Comparison of ENCODE assay signal across 2 cellular contexts in the genomic region with DNA sequence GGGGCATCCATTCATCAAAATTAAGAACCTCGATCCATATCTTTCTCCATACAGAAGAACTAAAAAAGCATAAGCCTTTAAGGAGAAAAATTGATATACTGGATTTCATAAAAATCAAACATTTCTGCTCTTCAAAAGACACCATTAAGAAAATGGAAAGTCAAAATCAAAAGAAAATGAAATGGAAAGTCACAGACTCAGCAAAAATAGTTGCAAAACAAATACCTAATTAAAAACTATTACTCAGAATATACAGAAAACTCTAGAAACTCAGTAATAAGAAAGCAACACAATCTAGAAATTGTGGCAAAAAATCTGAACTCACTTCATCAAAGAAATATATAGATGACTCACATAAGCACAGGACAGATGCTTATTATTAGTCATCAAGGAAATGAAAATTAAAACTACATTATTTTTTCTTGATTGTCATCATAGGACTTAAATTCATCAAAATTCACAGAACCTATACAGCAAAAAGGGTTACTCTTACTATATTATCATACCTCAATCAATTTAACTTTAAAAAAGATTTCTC.
TF ChIP-seq lines count a peak whose summit lies in the region.

No MANE protein-coding gene starts in this region.

TF ChIP-seq in HepG2, 621 proteins besides CTCF, POLR2A, EP300 and RAD21:
- TF ChIP-seq ATF1 (CRISPR knock-in tag; IDR thresholded peaks at IDR 0.05) (no peak), ZNF331 (CRISPR knock-in tag; IDR thresholded peaks at IDR 0.05) (no peak), MAFF (IDR thresholded peaks at IDR 0.05; ENCODE audit: low read depth, low read length) (0 out of 2 replicates have a peak, but pooled peaks have one; percentile 19), MAFK (conservative IDR thresholded peaks at IDR 0.05 in 1 of 2, IDR thresholded peaks at IDR 0.05 in 1 of 2; ENCODE audit: low read length in 2 of 2) (peak in 1 of 2 experiments; percentile 47; a peak in 2 of 4 replicates), RFX1 (IDR thresholded peaks at IDR 0.05) (no peak), SP140L (CRISPR knock-in tag; IDR thresholded peaks at IDR 0.05; ENCODE audit: borderline replicate concordance) (no peak)
- TF ChIP-seq, protein P1, sequence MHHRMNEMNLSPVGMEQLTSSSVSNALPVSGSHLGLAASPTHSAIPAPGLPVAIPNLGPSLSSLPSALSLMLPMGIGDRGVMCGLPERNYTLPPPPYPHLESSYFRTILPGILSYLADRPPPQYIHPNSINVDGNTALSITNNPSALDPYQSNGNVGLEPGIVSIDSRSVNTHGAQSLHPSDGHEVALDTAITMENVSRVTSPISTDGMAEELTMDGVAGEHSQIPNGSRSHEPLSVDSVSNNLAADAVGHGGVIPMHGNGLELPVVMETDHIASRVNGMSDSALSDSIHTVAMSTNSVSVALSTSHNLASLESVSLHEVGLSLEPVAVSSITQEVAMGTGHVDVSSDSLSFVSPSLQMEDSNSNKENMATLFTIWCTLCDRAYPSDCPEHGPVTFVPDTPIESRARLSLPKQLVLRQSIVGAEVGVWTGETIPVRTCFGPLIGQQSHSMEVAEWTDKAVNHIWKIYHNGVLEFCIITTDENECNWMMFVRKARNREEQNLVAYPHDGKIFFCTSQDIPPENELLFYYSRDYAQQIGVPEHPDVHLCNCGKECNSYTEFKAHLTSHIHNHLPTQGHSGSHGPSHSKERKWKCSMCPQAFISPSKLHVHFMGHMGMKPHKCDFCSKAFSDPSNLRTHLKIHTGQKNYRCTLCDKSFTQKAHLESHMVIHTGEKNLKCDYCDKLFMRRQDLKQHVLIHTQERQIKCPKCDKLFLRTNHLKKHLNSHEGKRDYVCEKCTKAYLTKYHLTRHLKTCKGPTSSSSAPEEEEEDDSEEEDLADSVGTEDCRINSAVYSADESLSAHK (CRISPR knock-in tag; IDR thresholded peaks at IDR 0.05; ENCODE audit: borderline replicate concordance), result no peak
- TF ChIP-seq, protein P2, sequence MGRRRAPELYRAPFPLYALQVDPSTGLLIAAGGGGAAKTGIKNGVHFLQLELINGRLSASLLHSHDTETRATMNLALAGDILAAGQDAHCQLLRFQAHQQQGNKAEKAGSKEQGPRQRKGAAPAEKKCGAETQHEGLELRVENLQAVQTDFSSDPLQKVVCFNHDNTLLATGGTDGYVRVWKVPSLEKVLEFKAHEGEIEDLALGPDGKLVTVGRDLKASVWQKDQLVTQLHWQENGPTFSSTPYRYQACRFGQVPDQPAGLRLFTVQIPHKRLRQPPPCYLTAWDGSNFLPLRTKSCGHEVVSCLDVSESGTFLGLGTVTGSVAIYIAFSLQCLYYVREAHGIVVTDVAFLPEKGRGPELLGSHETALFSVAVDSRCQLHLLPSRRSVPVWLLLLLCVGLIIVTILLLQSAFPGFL (CRISPR knock-in tag; IDR thresholded peaks at IDR 0.05), result no peak
- TF ChIP-seq, protein P3, sequence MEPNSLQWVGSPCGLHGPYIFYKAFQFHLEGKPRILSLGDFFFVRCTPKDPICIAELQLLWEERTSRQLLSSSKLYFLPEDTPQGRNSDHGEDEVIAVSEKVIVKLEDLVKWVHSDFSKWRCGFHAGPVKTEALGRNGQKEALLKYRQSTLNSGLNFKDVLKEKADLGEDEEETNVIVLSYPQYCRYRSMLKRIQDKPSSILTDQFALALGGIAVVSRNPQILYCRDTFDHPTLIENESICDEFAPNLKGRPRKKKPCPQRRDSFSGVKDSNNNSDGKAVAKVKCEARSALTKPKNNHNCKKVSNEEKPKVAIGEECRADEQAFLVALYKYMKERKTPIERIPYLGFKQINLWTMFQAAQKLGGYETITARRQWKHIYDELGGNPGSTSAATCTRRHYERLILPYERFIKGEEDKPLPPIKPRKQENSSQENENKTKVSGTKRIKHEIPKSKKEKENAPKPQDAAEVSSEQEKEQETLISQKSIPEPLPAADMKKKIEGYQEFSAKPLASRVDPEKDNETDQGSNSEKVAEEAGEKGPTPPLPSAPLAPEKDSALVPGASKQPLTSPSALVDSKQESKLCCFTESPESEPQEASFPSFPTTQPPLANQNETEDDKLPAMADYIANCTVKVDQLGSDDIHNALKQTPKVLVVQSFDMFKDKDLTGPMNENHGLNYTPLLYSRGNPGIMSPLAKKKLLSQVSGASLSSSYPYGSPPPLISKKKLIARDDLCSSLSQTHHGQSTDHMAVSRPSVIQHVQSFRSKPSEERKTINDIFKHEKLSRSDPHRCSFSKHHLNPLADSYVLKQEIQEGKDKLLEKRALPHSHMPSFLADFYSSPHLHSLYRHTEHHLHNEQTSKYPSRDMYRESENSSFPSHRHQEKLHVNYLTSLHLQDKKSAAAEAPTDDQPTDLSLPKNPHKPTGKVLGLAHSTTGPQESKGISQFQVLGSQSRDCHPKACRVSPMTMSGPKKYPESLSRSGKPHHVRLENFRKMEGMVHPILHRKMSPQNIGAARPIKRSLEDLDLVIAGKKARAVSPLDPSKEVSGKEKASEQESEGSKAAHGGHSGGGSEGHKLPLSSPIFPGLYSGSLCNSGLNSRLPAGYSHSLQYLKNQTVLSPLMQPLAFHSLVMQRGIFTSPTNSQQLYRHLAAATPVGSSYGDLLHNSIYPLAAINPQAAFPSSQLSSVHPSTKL (CRISPR knock-in tag; IDR thresholded peaks at IDR 0.05), result no peak

TF ChIP-seq in endothelial cell of umbilical vein, 7 proteins besides CTCF, POLR2A, EP300 and RAD21:
- TF ChIP-seq FOS (IDR thresholded peaks at IDR 0.05; ENCODE audit: borderline replicate concordance, insufficient read depth, low read length) (peak; percentile 72), GATA2 (IDR thresholded peaks at IDR 0.05; ENCODE audit: insufficient read depth, insufficient read length, low read depth, low read length) (no peak), POLR2AphosphoS5 (IDR thresholded peaks at IDR 0.05; ENCODE audit: insufficient read depth, low read depth, low read length) (no peak), MYC (IDR thresholded peaks at IDR 0.05; ENCODE audit: low read depth, low read length) (no peak), EZH2 (IDR thresholded peaks at IDR 0.05; ENCODE audit: borderline replicate concordance, low read depth, low read length, severe bottlenecking) (no peak), JUN (IDR thresholded peaks at IDR 0.05; ENCODE audit: borderline replicate concordance, insufficient read depth, insufficient read length, low read depth) (peak; percentile 47)
- TF ChIP-seq, protein P4, sequence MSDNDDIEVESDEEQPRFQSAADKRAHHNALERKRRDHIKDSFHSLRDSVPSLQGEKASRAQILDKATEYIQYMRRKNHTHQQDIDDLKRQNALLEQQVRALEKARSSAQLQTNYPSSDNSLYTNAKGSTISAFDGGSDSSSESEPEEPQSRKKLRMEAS (IDR thresholded peaks at IDR 0.05; ENCODE audit: insufficient read depth, insufficient read length), result no peak
